Comparison of ENCODE assay signal across 8 cellular contexts in the genomic region with DNA sequence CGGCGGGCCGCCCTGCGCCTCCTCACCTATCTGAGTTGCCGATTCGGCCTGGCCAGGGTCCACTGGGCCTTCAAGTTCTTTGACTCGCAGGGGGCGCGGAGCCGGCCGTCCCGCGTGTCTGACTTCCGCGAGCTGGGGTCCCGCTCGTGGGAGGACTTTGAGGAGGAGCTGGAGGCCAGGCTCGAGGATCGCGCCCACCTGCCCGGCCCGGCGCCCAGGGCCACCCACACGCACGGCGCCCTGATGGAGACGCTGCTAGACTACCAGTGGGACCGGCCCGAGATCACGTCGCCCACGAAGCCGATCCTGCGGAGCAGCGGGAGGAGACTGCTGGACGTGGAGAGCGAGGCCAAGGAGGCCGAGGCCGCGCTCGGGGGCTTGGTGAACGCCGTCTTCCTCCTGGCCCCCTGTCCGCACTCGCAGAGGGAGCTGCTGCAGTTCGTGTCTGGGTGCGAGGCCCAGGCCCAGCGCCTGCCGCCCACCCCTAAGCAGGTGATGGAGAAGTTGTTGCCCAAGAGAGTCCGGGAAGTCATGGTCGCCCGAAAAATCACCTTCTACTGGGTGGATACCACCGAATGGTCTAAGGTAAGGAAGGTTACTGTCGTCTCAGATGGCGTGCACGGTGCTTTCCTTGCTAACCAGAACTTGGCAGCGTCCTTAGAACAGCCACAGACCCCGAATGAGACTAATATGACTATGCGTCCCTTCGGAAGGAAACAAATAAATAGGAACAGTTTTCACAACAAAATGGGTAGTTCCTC. TPM values are rescaled to one million over a fixed set of nuclear protein-coding genes. Genes with fewer than 3 reads are reported as not detected.
DNase-seq lines count a peak whose midpoint lies in the region; ATAC-seq, FAIRE-seq and TF ChIP-seq lines count a peak whose summit lies in the region.

No MANE protein-coding gene starts in this region.

- peaks cover 51% of the 10 kb centered on the region for H3K79me2 ChIP-seq in keratinocyte (ENCODE audit: control insufficient read depth, insufficient read depth, low read length)

- H3K4me2 ChIP-seq in keratinocyte (ENCODE audit: control insufficient read depth, extremely low read depth, insufficient read depth, low read depth, low read length), result peak overlapping the region; percentile 96

- no peaks in the 10 kb centered on the region for H3K9me3 Mint-ChIP-seq in activated naive CD8-positive, alpha-beta T cell treated with anti-CD3 and anti-CD28 coated beads, Interleukin-2, amount 50 U/mL, for 24 hours

- FAIRE-seq in keratinocyte (lab: Jason Lieb, UNC), result no peak
- FAIRE-seq in frontal cortex (lab: Jason Lieb, UNC), result no peak

- H3K27ac Mint-ChIP-seq in activated naive CD8-positive, alpha-beta T cell treated with anti-CD3 and anti-CD28 coated beads, Interleukin-2, amount 50 U/mL, for 24 hours, result peak overlapping the region; percentile 77

- DNase-seq in GM12864 (ENCODE audit: low read depth), result no peak
- peak; percentile 40 for DNase-seq in activated naive CD8-positive, alpha-beta T cell treated with anti-CD3 and anti-CD28 coated beads, Interleukin-2, amount 50 U/mL, for 24 hours
- no peak for DNase-seq in keratinocyte (ENCODE audit: low read depth, low spot score)
- peak; percentile 48 for DNase-seq in stimulated activated CD8-positive, alpha-beta memory T cell treated with anti-CD3 and anti-CD28 coated beads, Interleukin-4, amount 100 ng/mL, for 48 hours
- no peak for DNase-seq in SHP77 (lab: John Stamatoyannopoulos, UW)
- DNase-seq in frontal cortex (ENCODE audit: low spot score in 2 of 2), result no peak

- peaks cover 33% of the 10 kb centered on the region for H3K36me3 ChIP-seq in KOPT-K1 (ENCODE audit: insufficient read depth, low read length)
- H3K36me3 ChIP-seq in keratinocyte (ENCODE audit: control insufficient read depth in 2 of 2, extremely low read depth in 1 of 2, insufficient read depth in 2 of 2, low read length in 2 of 2), result peaks cover 0 to 5% of the 10 kb centered on the region in 2 experiments

- peaks cover 18% of the 10 kb centered on the region for H3K4me1 ChIP-seq in keratinocyte (ENCODE audit: control insufficient read depth, extremely low read depth, insufficient read depth, low read length)

- peaks cover 17% of the 10 kb centered on the region for H3K27me3 Mint-ChIP-seq in activated naive CD8-positive, alpha-beta T cell treated with anti-CD3 and anti-CD28 coated beads, Interleukin-2, amount 50 U/mL, for 24 hours

- peak overlapping the region; percentile 89 for H3K4me3 Mint-ChIP-seq in activated naive CD8-positive, alpha-beta T cell treated with anti-CD3 and anti-CD28 coated beads, Interleukin-2, amount 50 U/mL, for 24 hours

- H3K4me1 Mint-ChIP-seq in activated naive CD8-positive, alpha-beta T cell treated with anti-CD3 and anti-CD28 coated beads, Interleukin-2, amount 50 U/mL, for 24 hours, result peaks cover 29% of the 10 kb centered on the region

- ATAC-seq in GM21723 (IDR thresholded peaks at IDR 0.05; ENCODE audit: unreplicated experiment), result peak; percentile 28
- ATAC-seq in activated naive CD8-positive, alpha-beta T cell treated with anti-CD3 and anti-CD28 coated beads, Interleukin-2, amount 50 U/mL, for 24 hours, result peak; percentile 31

- TF ChIP-seq CTCF in GM12864 (IDR thresholded peaks at IDR 0.05; ENCODE audit: low read depth, low read length, missing control alignments) (no peak), keratinocyte (optimal IDR thresholded peaks at IDR 0.05 in 1 of 3, IDR thresholded peaks at IDR 0.05 in 1 of 3, conservative IDR thresholded peaks at IDR 0.05 in 1 of 3; ENCODE audit: extremely low read depth in 1 of 3, insufficient read depth in 2 of 3, low read length in 3 of 3) (no peak)

- no peaks in the 10 kb centered on the region for H4K20me1 ChIP-seq in keratinocyte (ENCODE audit: control insufficient read depth, extremely low read depth, insufficient read depth, low read length)

- peaks cover 42% of the 10 kb centered on the region for H3K36me3 Mint-ChIP-seq in activated naive CD8-positive, alpha-beta T cell treated with anti-CD3 and anti-CD28 coated beads, Interleukin-2, amount 50 U/mL, for 24 hours (ENCODE audit: low read depth)

- H3K9me3 ChIP-seq in KOPT-K1 (ENCODE audit: insufficient read depth, low read length, poor library complexity, severe bottlenecking), result no peaks in the 10 kb centered on the region
- H3K9me3 ChIP-seq in keratinocyte (ENCODE audit: control insufficient read depth, low read depth, low read length), result no peaks in the 10 kb centered on the region

- peak overlapping the region; percentile 95 for H2AFZ ChIP-seq in keratinocyte (ENCODE audit: control insufficient read depth, low read length)

- no peaks in the 10 kb centered on the region for H3K27me3 ChIP-seq in keratinocyte (ENCODE audit: control insufficient read depth, extremely low read depth, insufficient read depth, low read length)

- no peaks in the 10 kb centered on the region for H3K9me1 ChIP-seq in keratinocyte (ENCODE audit: control insufficient read depth, extremely low read depth, insufficient read depth, low read length)

- dilution Hi-C loops in keratinocyte (cut with MboI; ENCODE audit: extremely low pct_ligation_motif_present, low sequenced_read_pairs), result no loop called here

- peak overlapping the region; percentile 80 for H3K9ac ChIP-seq in keratinocyte (ENCODE audit: control insufficient read depth, extremely low read depth, insufficient read depth, low read length)

- H3K27ac ChIP-seq in KOPT-K1 (ENCODE audit: low read depth, low read length, poor library complexity, severe bottlenecking) (peak overlapping the region; percentile 90), keratinocyte (ENCODE audit: control insufficient read depth, insufficient read depth, low read length) (peak overlapping the region; percentile 56)

- H3K4me3 ChIP-seq in GM12864 (ENCODE audit: low read depth, low read length), result peak overlapping the region; percentile 86
- peak overlapping the region; percentile 55 to 93 (median 76) for H3K4me3 ChIP-seq in keratinocyte (ENCODE audit: control insufficient read depth in 2 of 3, extremely low read depth in 1 of 3, insufficient read depth in 2 of 3, low read depth in 1 of 3, low read length in 3 of 3)

RNA-seq across cellular contexts. Expression of gene TICRR, which starts 0.6 kb away (rescaled TPM):
- polyA plus RNA-seq in keratinocyte, result 0.82 to 4.0 TPM (median 2.9 TPM) in 3 replicates
- 0.06 TPM for polyA plus RNA-seq in keratinocyte (2011; ENCODE audit: low read depth)
- 0.68 and 0.80 TPM in 2 replicates for polyA plus RNA-seq in keratinocyte (2011; cell fraction: cytosol; rRNA removed)
- 3.6 and 3.8 TPM in 2 replicates for polyA plus RNA-seq in keratinocyte (2011; cell fraction: nucleus; rRNA removed)
- polyA plus RNA-seq in keratinocyte (2012; ENCODE audit: low replicate concordance), result 0.07 and 3.0 TPM in 2 replicates
- polyA minus RNA-seq in keratinocyte, result 1.5 to 8.2 TPM (median 6.0 TPM) in 3 replicates
- polyA minus RNA-seq in keratinocyte (2011; cell fraction: cytosol; rRNA and poly(A)+ RNA removed), result 0.96 TPM
- 2.4 and 3.6 TPM in 2 replicates for polyA minus RNA-seq in keratinocyte (2011; cell fraction: nucleus; rRNA and poly(A)+ RNA removed)
- total RNA-seq in frontal cortex, result 1.2 TPM

Comparison
In these comparisons a context has a peak if more than half of its experiments do, and no peak if none do; other contexts are left out.
1. DNase-seq: peak in activated naive CD8-positive, alpha-beta T cell treated with anti-CD3 and anti-CD28 coated beads, Interleukin-2, amount 50 U/mL, for 24 hours (single experiment) and stimulated activated CD8-positive, alpha-beta memory T cell treated with anti-CD3 and anti-CD28 coated beads, Interleukin-4, amount 100 ng/mL, for 48 hours (single experiment); none in GM12864 (single experiment), keratinocyte (single experiment), SHP77 (0 of 2) and frontal cortex (0 of 2).